ENCODE assay signal across 13 cellular contexts in the genomic region with DNA sequence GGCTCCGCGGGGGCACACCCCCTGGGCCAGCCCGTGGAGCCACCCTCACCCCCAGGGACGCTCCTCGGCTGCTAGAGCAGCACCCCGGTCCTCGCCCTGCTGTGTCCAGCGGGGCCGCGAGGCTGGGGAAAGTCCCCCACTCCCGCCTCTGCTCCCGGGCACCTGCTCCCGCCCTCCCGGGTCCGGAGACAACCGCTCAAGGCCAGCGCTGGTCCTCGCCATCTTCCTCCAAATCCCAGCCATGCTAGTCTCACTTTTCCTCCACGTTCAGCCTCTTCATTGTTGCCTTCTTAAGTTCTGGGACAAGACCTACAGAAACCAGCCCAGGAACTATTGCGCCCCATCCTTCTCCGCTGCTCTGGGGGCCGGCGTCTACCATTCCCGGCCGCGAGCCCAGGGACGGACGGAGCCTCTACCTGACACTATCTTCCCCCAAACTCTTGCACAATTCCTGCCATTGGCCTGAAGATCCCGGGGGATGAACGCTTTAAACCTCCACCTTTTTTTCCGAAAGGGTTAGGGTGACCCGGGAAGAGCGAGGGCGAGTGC. TPM values are rescaled to one million over a fixed set of nuclear protein-coding genes. Genes with fewer than 3 reads are reported as not detected.
DNase-seq lines count a peak whose midpoint lies in the region; ATAC-seq and TF ChIP-seq lines count a peak whose summit lies in the region.
"Had no signal": no experiment of that assay in that cellular context is flagged by ENCODE, and none has a peak within 500 bp of the region (broad histone marks: within the 10 kb centered on the region; RNA-seq: fewer than 3 reads in every experiment).

No MANE protein-coding gene starts in this region.

- POLR2A ChIA-PET in naive thymus-derived CD4-positive, alpha-beta T cell (lab: Charles Lee) = no interaction called here

- H3K27ac ChIP-seq in naive thymus-derived CD4-positive, alpha-beta T cell (ENCODE audit: low read depth, low read length) = no peak overlapping the region
- H3K27ac ChIP-seq: right lobe of liver had no signal

- CTCF ChIA-PET in naive thymus-derived CD4-positive, alpha-beta T cell (lab: Charles Lee) = no interaction called here

- peaks cover 56% of the 10 kb centered on the region for H3K27me3 Mint-ChIP-seq in brain
- H3K27me3 Mint-ChIP-seq in naive thymus-derived CD4-positive, alpha-beta T cell = peaks cover 36 to 73% (median 55%) of the 10 kb centered on the region in 5 donors
- H3K27me3 Mint-ChIP-seq in activated T-helper 2 cell treated with anti-CD3 and anti-CD28 coated beads, Interferon-gamma antibody, Interleukin-2, Interleukin-4, amounts not matched to agents 10 μg/mL and 5 μg/mL and 100 μg/mL, durations not matched to agents 14 hours and 24 hours and 36 hours (ENCODE audit: low read depth) = peaks cover 61% of the 10 kb centered on the region

- peaks cover 0 to 5% (median 4%) of the 10 kb centered on the region in 5 experiments for H3K9me3 Mint-ChIP-seq in brain
- peaks cover 0 to 2% (median 0%) of the 10 kb centered on the region in 11 donors for H3K9me3 Mint-ChIP-seq in naive thymus-derived CD4-positive, alpha-beta T cell
- H3K9me3 Mint-ChIP-seq in activated T-helper 2 cell treated with anti-CD3 and anti-CD28 coated beads, Interferon-gamma antibody, Interleukin-2, Interleukin-4, amounts not matched to agents 10 μg/mL and 5 μg/mL and 100 μg/mL, durations not matched to agents 14 hours and 24 hours and 36 hours = no peaks in the 10 kb centered on the region

- peaks cover 0 to 4% of the 10 kb centered on the region in 2 donors for H3K27me3 ChIP-seq in naive thymus-derived CD4-positive, alpha-beta T cell (ENCODE audit: control insufficient read depth in 2 of 2, insufficient read depth in 2 of 2, low read length in 2 of 2)
- H3K27me3 ChIP-seq: MG63, right lobe of liver had no signal

- H3K4me3 ChIP-seq in naive thymus-derived CD4-positive, alpha-beta T cell (ENCODE audit: low read length) = no peak overlapping the region
- H3K4me3 ChIP-seq: MG63 had no signal

- peaks cover 15% of the 10 kb centered on the region for H3K4me1 Mint-ChIP-seq in brain
- peaks cover 5 to 12% (median 9%) of the 10 kb centered on the region in 7 donors for H3K4me1 Mint-ChIP-seq in naive thymus-derived CD4-positive, alpha-beta T cell
- H3K4me1 Mint-ChIP-seq in activated T-helper 2 cell treated with anti-CD3 and anti-CD28 coated beads, Interferon-gamma antibody, Interleukin-2, Interleukin-4, amounts not matched to agents 10 μg/mL and 5 μg/mL and 100 μg/mL, durations not matched to agents 14 hours and 24 hours and 36 hours (ENCODE audit: low read depth) = peaks cover 4% of the 10 kb centered on the region

- intact Hi-C loops in naive thymus-derived CD4-positive, alpha-beta T cell (cut with micrococcal nuclease) = no loop called here
- intact Hi-C loops in activated T-helper 2 cell treated with anti-CD3 and anti-CD28 coated beads, Interferon-gamma antibody, Interleukin-2, Interleukin-4, amounts not matched to agents 10 μg/mL and 5 μg/mL and 100 μg/mL, durations not matched to agents 14 hours and 24 hours and 36 hours (cut with micrococcal nuclease) = no loop called here

- H3K4me3 Mint-ChIP-seq in brain = peak overlapping the region in 4 of 5 experiments; percentile 11 to 74 (median 64)
- peak overlapping the region in 9 of 10 donors; percentile 33 to 88 (median 67) for H3K4me3 Mint-ChIP-seq in naive thymus-derived CD4-positive, alpha-beta T cell
- no peak overlapping the region for H3K4me3 Mint-ChIP-seq in activated T-helper 2 cell treated with anti-CD3 and anti-CD28 coated beads, Interferon-gamma antibody, Interleukin-2, Interleukin-4, amounts not matched to agents 10 μg/mL and 5 μg/mL and 100 μg/mL, durations not matched to agents 14 hours and 24 hours and 36 hours (ENCODE audit: low read depth)

- no peak for TF ChIP-seq CTCF in brain (conservative IDR thresholded peaks at IDR 0.05)

- H3K36me3 ChIP-seq in naive thymus-derived CD4-positive, alpha-beta T cell (ENCODE audit: control insufficient read depth in 2 of 3, insufficient read depth in 3 of 3, low read length in 3 of 3) = no peaks in the 10 kb centered on the region
- H3K36me3 ChIP-seq: MG63, right lobe of liver had no signal

- no peak for ATAC-seq in naive thymus-derived CD4-positive, alpha-beta T cell

- peak; percentile 2 for DNase-seq in 8988T
- DNase-seq in naive thymus-derived CD4-positive, alpha-beta T cell = no peak
- DNase-seq in HT-29 (ENCODE audit: low spot score) = no peak
- DNase-seq in activated T-helper 2 cell treated with anti-CD3 and anti-CD28 coated beads, Interferon-gamma antibody, Interleukin-2, Interleukin-4, amounts not matched to agents 10 μg/mL and 5 μg/mL and 100 μg/mL, durations not matched to agents 14 hours and 24 hours and 36 hours (ENCODE audit: low spot score) = no peak
- no peak for DNase-seq in COR-L47 (lab: John Stamatoyannopoulos, UW)
- no peak for DNase-seq in foreskin melanocyte
- DNase-seq: activated CD4-positive, CD25-positive, alpha-beta regulatory T cell; caudate nucleus; MG63; right lobe of liver; stimulated activated naive CD4-positive, alpha-beta T cell treated with Interleukin-2 at 50 U/mL for 16 hours had no signal

- peak; percentile 5 for TF ChIP-seq POLR2A in GM18951 (IDR thresholded peaks at IDR 0.05; ENCODE audit: extremely low read depth, insufficient read depth, insufficient read length)

- no peaks in the 10 kb centered on the region for H3K36me3 Mint-ChIP-seq in brain
- peaks cover 0 to 4% (median 0%) of the 10 kb centered on the region in 5 donors for H3K36me3 Mint-ChIP-seq in naive thymus-derived CD4-positive, alpha-beta T cell
- no peaks in the 10 kb centered on the region for H3K36me3 Mint-ChIP-seq in activated T-helper 2 cell treated with anti-CD3 and anti-CD28 coated beads, Interferon-gamma antibody, Interleukin-2, Interleukin-4, amounts not matched to agents 10 μg/mL and 5 μg/mL and 100 μg/mL, durations not matched to agents 14 hours and 24 hours and 36 hours (ENCODE audit: low read depth)

- H3K27ac Mint-ChIP-seq in brain = peak overlapping the region in 1 of 5 experiments; percentile 39
- H3K27ac Mint-ChIP-seq in naive thymus-derived CD4-positive, alpha-beta T cell = no peak overlapping the region
- H3K27ac Mint-ChIP-seq in activated T-helper 2 cell treated with anti-CD3 and anti-CD28 coated beads, Interferon-gamma antibody, Interleukin-2, Interleukin-4, amounts not matched to agents 10 μg/mL and 5 μg/mL and 100 μg/mL, durations not matched to agents 14 hours and 24 hours and 36 hours = no peak overlapping the region

- in situ Hi-C loops in GM18951 (cut with MboI; ENCODE audit: low sequenced_read_pairs, unreplicated experiment) = no loop called here

- no peaks in the 10 kb centered on the region for H3K4me1 ChIP-seq in naive thymus-derived CD4-positive, alpha-beta T cell (ENCODE audit: control insufficient read depth in 2 of 2, insufficient read depth in 2 of 2, low read length in 2 of 2)

- H3K9me3 ChIP-seq in naive thymus-derived CD4-positive, alpha-beta T cell (ENCODE audit: control insufficient read depth in 2 of 3, low read length in 3 of 3) = no peaks in the 10 kb centered on the region
- H3K9me3 ChIP-seq: MG63, right lobe of liver had no signal

RNA-seq across cellular contexts. Expression of a gene that starts 4.8 kb away (rescaled TPM):
- polyA plus RNA-seq in brain (ENCODE audit: insufficient read depth, low read depth, low replicate concordance) = 0.29 TPM
- 1 to 10 TPM in 1 of 5 experiments, under 1 TPM in 3, not detected in 1; 0.10 to 1.6 (median 0.24) TPM for total RNA-seq in naive thymus-derived CD4-positive, alpha-beta T cell
- polyA plus RNA-seq in naive thymus-derived CD4-positive, alpha-beta T cell = not detected
- total RNA-seq in HT-29 (2014; rRNA removed; shearing (Covaris generic)) = 1.0 and 1.2 TPM in 2 replicates
- total RNA-seq in activated T-helper 2 cell treated with anti-CD3 and anti-CD28 coated beads, Interferon-gamma antibody, Interleukin-2, Interleukin-4, amounts not matched to agents 10 μg/mL and 5 μg/mL and 100 μg/mL, durations not matched to agents 14 hours and 24 hours and 36 hours = not detected in 2 replicates

RNA-seq across cellular contexts. Expression of a gene that starts 22.4 kb away (rescaled TPM):
- 2.7 TPM for polyA plus RNA-seq in brain (ENCODE audit: insufficient read depth, low read depth, low replicate concordance)
- 10 to 100 TPM in 1 of 5 experiments, 1 to 10 TPM in 4; 1.7 to 33.2 (median 4.6) TPM for total RNA-seq in naive thymus-derived CD4-positive, alpha-beta T cell
- polyA plus RNA-seq in naive thymus-derived CD4-positive, alpha-beta T cell = under 1 TPM; 0.38 to 0.95 TPM
- 17.9 and 19.1 TPM in 2 replicates for total RNA-seq in HT-29 (2014; rRNA removed; shearing (Covaris generic))
- 25.0 and 26.0 TPM in 2 replicates for total RNA-seq in activated T-helper 2 cell treated with anti-CD3 and anti-CD28 coated beads, Interferon-gamma antibody, Interleukin-2, Interleukin-4, amounts not matched to agents 10 μg/mL and 5 μg/mL and 100 μg/mL, durations not matched to agents 14 hours and 24 hours and 36 hours

RNA-seq across cellular contexts. Expression of a gene that starts 52.7 kb away (rescaled TPM):
- polyA plus RNA-seq in brain (ENCODE audit: insufficient read depth, low read depth, low replicate concordance) = 392 TPM
- total RNA-seq in naive thymus-derived CD4-positive, alpha-beta T cell = 100 to 1,000 TPM in 2 of 5 experiments, 10 to 100 TPM in 3; 58.4 to 116 (median 79.1) TPM
- 100 to 1,000 TPM; 339 to 340 TPM for polyA plus RNA-seq in naive thymus-derived CD4-positive, alpha-beta T cell
- total RNA-seq in HT-29 (2014; rRNA removed; shearing (Covaris generic)) = 94.9 and 128 TPM in 2 replicates
- total RNA-seq in activated T-helper 2 cell treated with anti-CD3 and anti-CD28 coated beads, Interferon-gamma antibody, Interleukin-2, Interleukin-4, amounts not matched to agents 10 μg/mL and 5 μg/mL and 100 μg/mL, durations not matched to agents 14 hours and 24 hours and 36 hours = 123 and 132 TPM in 2 replicates
